In genomic region chr15:34483644-34484043, GRCh38 we compare ENCODE assay signal across 16 cellular contexts. TPM values are rescaled to one million over a fixed set of nuclear protein-coding genes. Genes with fewer than 3 reads are reported as not detected.
DNase-seq lines count a peak whose midpoint lies in the region; ATAC-seq lines count a peak whose summit lies in the region.
"Had no signal": no experiment of that assay in that cellular context is flagged by ENCODE, and none has a peak within 500 bp of the region (broad histone marks: within the 10 kb centered on the region; RNA-seq: fewer than 3 reads in every experiment).

No MANE protein-coding gene starts in this region.

- in situ Hi-C loops in SK-MEL-5 (cut with HindIII; ENCODE audit: low pct_unique_long_range_greater_than_20kb, low sequenced_read_pairs), result no loop called here

- no peaks in the 10 kb centered on the region for H3K4me1 Mint-ChIP-seq in activated naive CD4-positive, alpha-beta T cell treated with anti-CD3 and anti-CD28 coated beads for 36 hours (ENCODE audit: low read depth)
- H3K4me1 Mint-ChIP-seq in stimulated activated naive CD8-positive, alpha-beta T cell treated with anti-CD3 and anti-CD28 coated beads, Interleukin-15, amount 100 ng/mL, for 72 hours, result no peaks in the 10 kb centered on the region
- H3K4me1 Mint-ChIP-seq in stimulated activated effector memory CD8-positive, alpha-beta T cell treated with anti-CD3 and anti-CD28 coated beads, Interleukin-12 subunit alpha, Interleukin-12 subunit beta, amount 100 ng/mL, for 72 hours, result peaks cover 11% of the 10 kb centered on the region
- H3K4me1 Mint-ChIP-seq: B cell; CD4-positive, CD25-positive, alpha-beta regulatory T cell had no signal

- CTCF ChIA-PET in activated naive CD4-positive, alpha-beta T cell treated with anti-CD3 and anti-CD28 coated beads for 36 hours (lab: Charles Lee), result no interaction called here

- no peak overlapping the region for H3K27ac Mint-ChIP-seq in activated naive CD4-positive, alpha-beta T cell treated with anti-CD3 and anti-CD28 coated beads for 36 hours
- H3K27ac Mint-ChIP-seq in stimulated activated naive CD8-positive, alpha-beta T cell treated with anti-CD3 and anti-CD28 coated beads, Interleukin-15, amount 100 ng/mL, for 72 hours, result no peak overlapping the region
- H3K27ac Mint-ChIP-seq in stimulated activated effector memory CD8-positive, alpha-beta T cell treated with anti-CD3 and anti-CD28 coated beads, Interleukin-12 subunit alpha, Interleukin-12 subunit beta, amount 100 ng/mL, for 72 hours, result no peak overlapping the region
- H3K27ac Mint-ChIP-seq: B cell; CD8-positive, alpha-beta T cell had no signal

- H3K9me3 Mint-ChIP-seq in activated naive CD4-positive, alpha-beta T cell treated with anti-CD3 and anti-CD28 coated beads for 36 hours, result no peaks in the 10 kb centered on the region
- no peaks in the 10 kb centered on the region for H3K9me3 Mint-ChIP-seq in stimulated activated naive CD8-positive, alpha-beta T cell treated with anti-CD3 and anti-CD28 coated beads, Interleukin-15, amount 100 ng/mL, for 72 hours
- no peaks in the 10 kb centered on the region for H3K9me3 Mint-ChIP-seq in stimulated activated effector memory CD8-positive, alpha-beta T cell treated with anti-CD3 and anti-CD28 coated beads, Interleukin-12 subunit alpha, Interleukin-12 subunit beta, amount 100 ng/mL, for 72 hours

- H3K36me3 Mint-ChIP-seq in activated naive CD4-positive, alpha-beta T cell treated with anti-CD3 and anti-CD28 coated beads for 36 hours (ENCODE audit: low read depth), result no peaks in the 10 kb centered on the region
- no peaks in the 10 kb centered on the region for H3K36me3 Mint-ChIP-seq in stimulated activated effector memory CD8-positive, alpha-beta T cell treated with anti-CD3 and anti-CD28 coated beads, Interleukin-12 subunit alpha, Interleukin-12 subunit beta, amount 100 ng/mL, for 72 hours
- H3K36me3 Mint-ChIP-seq: CD4-positive, CD25-positive, alpha-beta regulatory T cell; CD8-positive, alpha-beta T cell had no signal

- intact Hi-C loops in activated naive CD4-positive, alpha-beta T cell treated with anti-CD3 and anti-CD28 coated beads for 36 hours (cut with micrococcal nuclease), result no loop called here

- ATAC-seq in stimulated activated naive CD8-positive, alpha-beta T cell treated with anti-CD3 and anti-CD28 coated beads, Interleukin-15, Interleukin-2, amounts not matched to agents 100 U/mL and 50 U/mL, for 24 hours, result peak; percentile 23
- ATAC-seq in stimulated activated naive CD8-positive, alpha-beta T cell treated with anti-CD3 and anti-CD28 coated beads, Interleukin-15, amount 100 ng/mL, for 72 hours, result no peak
- ATAC-seq in stimulated activated effector memory CD8-positive, alpha-beta T cell treated with anti-CD3 and anti-CD28 coated beads, Interleukin-12 subunit alpha, Interleukin-12 subunit beta, amount 100 ng/mL, for 72 hours, result peak; percentile 71
- no peak for ATAC-seq in HG02610 (IDR thresholded peaks at IDR 0.05; ENCODE audit: unreplicated experiment)
- ATAC-seq: CD8-positive, alpha-beta T cell had no signal

- peak; percentile 5 for DNase-seq in activated naive CD4-positive, alpha-beta T cell treated with anti-CD3 and anti-CD28 coated beads for 36 hours
- no peak for DNase-seq in activated naive CD4-positive, alpha-beta T cell treated with Interleukin-2 at 50 U/mL for 16 hours
- DNase-seq in stimulated activated naive CD8-positive, alpha-beta T cell treated with anti-CD3 and anti-CD28 coated beads, Interleukin-15, Interleukin-2, amounts not matched to agents 100 U/mL and 50 U/mL, for 24 hours, result no peak
- no peak for DNase-seq in stimulated activated naive CD8-positive, alpha-beta T cell treated with anti-CD3 and anti-CD28 coated beads, Interleukin-15, amount 100 ng/mL, for 72 hours
- peak; percentile 7 for DNase-seq in SK-MEL-5 (ENCODE audit: low read depth, low spot score)
- no peak for DNase-seq in stimulated activated effector memory CD8-positive, alpha-beta T cell treated with anti-CD3 and anti-CD28 coated beads, Interleukin-12 subunit alpha, Interleukin-12 subunit beta, amount 100 ng/mL, for 72 hours (ENCODE audit: low spot score in 2 of 2)
- no peak for DNase-seq in GOT3 (lab: John Stamatoyannopoulos, UW)
- DNase-seq: Caco-2; CD4-positive, CD25-positive, alpha-beta regulatory T cell; CD8-positive, alpha-beta T cell; DMS153; DND-41; H7; HCEC 1CT had no signal

- no peak overlapping the region for H3K4me3 Mint-ChIP-seq in activated naive CD4-positive, alpha-beta T cell treated with anti-CD3 and anti-CD28 coated beads for 36 hours
- no peak overlapping the region for H3K4me3 Mint-ChIP-seq in stimulated activated naive CD8-positive, alpha-beta T cell treated with anti-CD3 and anti-CD28 coated beads, Interleukin-15, amount 100 ng/mL, for 72 hours
- H3K4me3 Mint-ChIP-seq in stimulated activated effector memory CD8-positive, alpha-beta T cell treated with anti-CD3 and anti-CD28 coated beads, Interleukin-12 subunit alpha, Interleukin-12 subunit beta, amount 100 ng/mL, for 72 hours, result no peak overlapping the region
- H3K4me3 Mint-ChIP-seq: B cell; CD4-positive, CD25-positive, alpha-beta regulatory T cell; CD8-positive, alpha-beta T cell had no signal

- peaks cover 23% of the 10 kb centered on the region for H3K27me3 Mint-ChIP-seq in activated naive CD4-positive, alpha-beta T cell treated with anti-CD3 and anti-CD28 coated beads for 36 hours (ENCODE audit: low read depth)
- peaks cover 66% of the 10 kb centered on the region for H3K27me3 Mint-ChIP-seq in stimulated activated naive CD8-positive, alpha-beta T cell treated with anti-CD3 and anti-CD28 coated beads, Interleukin-15, amount 100 ng/mL, for 72 hours

RNA-seq across cellular contexts. Expression of gene GOLGA8A, which starts 46.0 kb away (rescaled TPM):
- total RNA-seq in activated naive CD4-positive, alpha-beta T cell treated with anti-CD3 and anti-CD28 coated beads for 36 hours, result 10 to 100 TPM; 38.7 to 44.5 TPM
- total RNA-seq in SK-MEL-5 (2014; rRNA removed; shearing (Covaris generic)), result 12.7 and 16.3 TPM in 2 replicates
- polyA plus RNA-seq in SK-MEL-5 (2015; cell fraction: cytosol; rRNA removed), result 6.3 and 6.7 TPM in 2 replicates
- polyA plus RNA-seq in SK-MEL-5 (2015; cell fraction: nucleus; rRNA removed), result 369 and 399 TPM in 2 replicates

Comparison
In these comparisons a context has a peak if more than half of its experiments do, and no peak if none do; other contexts are left out.
1. DNase-seq: peak in activated naive CD4-positive, alpha-beta T cell treated with anti-CD3 and anti-CD28 coated beads for 36 hours (single experiment) and SK-MEL-5 (single experiment); none in activated naive CD4-positive, alpha-beta T cell treated with Interleukin-2 at 50 U/mL for 16 hours (single experiment), stimulated activated naive CD8-positive, alpha-beta T cell treated with anti-CD3 and anti-CD28 coated beads, Interleukin-15, Interleukin-2, amounts not matched to agents 100 U/mL and 50 U/mL, for 24 hours (single experiment), stimulated activated naive CD8-positive, alpha-beta T cell treated with anti-CD3 and anti-CD28 coated beads, Interleukin-15, amount 100 ng/mL, for 72 hours (0 of 2), stimulated activated effector memory CD8-positive, alpha-beta T cell treated with anti-CD3 and anti-CD28 coated beads, Interleukin-12 subunit alpha, Interleukin-12 subunit beta, amount 100 ng/mL, for 72 hours (0 of 2) and GOT3 (single experiment).
2. ATAC-seq: peak in stimulated activated naive CD8-positive, alpha-beta T cell treated with anti-CD3 and anti-CD28 coated beads, Interleukin-15, Interleukin-2, amounts not matched to agents 100 U/mL and 50 U/mL, for 24 hours (single experiment) and stimulated activated effector memory CD8-positive, alpha-beta T cell treated with anti-CD3 and anti-CD28 coated beads, Interleukin-12 subunit alpha, Interleukin-12 subunit beta, amount 100 ng/mL, for 72 hours (single experiment); none in stimulated activated naive CD8-positive, alpha-beta T cell treated with anti-CD3 and anti-CD28 coated beads, Interleukin-15, amount 100 ng/mL, for 72 hours (single experiment) and HG02610 (single experiment).